8 cellular contexts compared by ENCODE assay signal in genomic region chr10:77927343-77928256, GRCh38. TPM values are rescaled to one million over a fixed set of nuclear protein-coding genes. Genes with fewer than 3 reads are reported as not detected.
DNase-seq lines count a peak whose midpoint lies in the region; ATAC-seq and TF ChIP-seq lines count a peak whose summit lies in the region.

No MANE protein-coding gene starts in this region.

- DNase-seq in Calu3 (no peak), NT2/D1 (ENCODE audit: low read depth, low spot score) (no peak), epithelial cell of prostate (ENCODE audit: low read depth, low spot score) (no peak), progenitor cell of endocrine pancreas (ENCODE audit: low spot score, unreplicated experiment) (no peak), NK-92 (lab: John Stamatoyannopoulos, UW; ENCODE audit: unreplicated experiment) (no peak), SIG-M5 (lab: John Stamatoyannopoulos, UW) (no peak)

- no peaks in the 10 kb centered on the region for H3K27me3 ChIP-seq in NT2/D1 (ENCODE audit: insufficient read depth, insufficient read length)

- H3K36me3 Mint-ChIP-seq in Calu3 (ENCODE audit: insufficient read depth, unreplicated experiment) (peaks cover 29% of the 10 kb centered on the region), progenitor cell of endocrine pancreas (ENCODE audit: insufficient read depth) (no peaks in the 10 kb centered on the region)

- no TSS peak for BruUV-seq in Calu3 (replicated peaks; lab: Mats Ljungman, UMichigan)

- peaks cover 8% of the 10 kb centered on the region for H3K36me3 ChIP-seq in NT2/D1 (ENCODE audit: insufficient read depth, insufficient read length, low read length)

- H3K9me3 Mint-ChIP-seq in Calu3 (ENCODE audit: low read depth, unreplicated experiment) (no peaks in the 10 kb centered on the region), progenitor cell of endocrine pancreas (ENCODE audit: low read depth) (no peaks in the 10 kb centered on the region)

- peaks cover 2% of the 10 kb centered on the region for H3K4me1 ChIP-seq in NT2/D1 (ENCODE audit: insufficient read depth, insufficient read length)

- H3K4me3 Mint-ChIP-seq in Calu3 (ENCODE audit: low read depth, unreplicated experiment) = peak overlapping the region; percentile 81
- H3K4me3 Mint-ChIP-seq in progenitor cell of endocrine pancreas (ENCODE audit: low read depth) = peak overlapping the region; percentile 77

- no peaks in the 10 kb centered on the region for H3K9me3 ChIP-seq in NT2/D1 (ENCODE audit: insufficient read depth, low read length)

- intact Hi-C loops in Calu3 (cut with micrococcal nuclease; ENCODE audit: unreplicated experiment) = loop anchor here (5.0 kb wide), 1 partner anchor 45 kb away; no protein-coding TSS in a partner anchor

- H3K27me3 Mint-ChIP-seq in Calu3 (ENCODE audit: unreplicated experiment) (peaks cover 26% of the 10 kb centered on the region), progenitor cell of endocrine pancreas (no peaks in the 10 kb centered on the region)

- H3K4me1 Mint-ChIP-seq in Calu3 (ENCODE audit: low read depth, unreplicated experiment) (peaks cover 19% of the 10 kb centered on the region), progenitor cell of endocrine pancreas (ENCODE audit: low read depth) (peaks cover 29% of the 10 kb centered on the region)

- H3K27ac ChIP-seq in epithelial cell of prostate = peak overlapping the region; percentile 64

- no peak for TF ChIP-seq CTCF in Calu3 (IDR thresholded peaks at IDR 0.05; ENCODE audit: unreplicated experiment)
- TF ChIP-seq CTCF in progenitor cell of endocrine pancreas (IDR thresholded peaks at IDR 0.05; ENCODE audit: unreplicated experiment) = no peak

- H3K9ac ChIP-seq in NT2/D1 (ENCODE audit: insufficient read length, low read depth) = peak overlapping the region; percentile 89

- H3K27ac Mint-ChIP-seq in Calu3 (ENCODE audit: unreplicated experiment) (peak overlapping the region; percentile 54), progenitor cell of endocrine pancreas (peak overlapping the region; percentile 72)

- peak overlapping the region; percentile 75 for H3K4me3 ChIP-seq in NT2/D1 (ENCODE audit: insufficient read length, low read depth)

- no peak for ATAC-seq in GM21723 (IDR thresholded peaks at IDR 0.05; ENCODE audit: unreplicated experiment)
- ATAC-seq in GM18868 (IDR thresholded peaks at IDR 0.05; ENCODE audit: unreplicated experiment) = no peak

- CTCF ChIA-PET in Calu3 (lab: Charles Lee) = interaction anchor here (0.5 to 0.6 kb wide), 3 partner anchors 8 to 76 kb away, joined by 3 to 4 read pairs (median 4); no protein-coding TSS in a partner anchor

RNA-seq across cellular contexts. Expression of gene DLG5, which starts 1.0 kb away (rescaled TPM):
- total RNA-seq in Calu3 (2022) (46.0 and 51.0 TPM in 2 replicates), progenitor cell of endocrine pancreas (132 and 149 TPM in 2 replicates)
